In the genomic region with DNA sequence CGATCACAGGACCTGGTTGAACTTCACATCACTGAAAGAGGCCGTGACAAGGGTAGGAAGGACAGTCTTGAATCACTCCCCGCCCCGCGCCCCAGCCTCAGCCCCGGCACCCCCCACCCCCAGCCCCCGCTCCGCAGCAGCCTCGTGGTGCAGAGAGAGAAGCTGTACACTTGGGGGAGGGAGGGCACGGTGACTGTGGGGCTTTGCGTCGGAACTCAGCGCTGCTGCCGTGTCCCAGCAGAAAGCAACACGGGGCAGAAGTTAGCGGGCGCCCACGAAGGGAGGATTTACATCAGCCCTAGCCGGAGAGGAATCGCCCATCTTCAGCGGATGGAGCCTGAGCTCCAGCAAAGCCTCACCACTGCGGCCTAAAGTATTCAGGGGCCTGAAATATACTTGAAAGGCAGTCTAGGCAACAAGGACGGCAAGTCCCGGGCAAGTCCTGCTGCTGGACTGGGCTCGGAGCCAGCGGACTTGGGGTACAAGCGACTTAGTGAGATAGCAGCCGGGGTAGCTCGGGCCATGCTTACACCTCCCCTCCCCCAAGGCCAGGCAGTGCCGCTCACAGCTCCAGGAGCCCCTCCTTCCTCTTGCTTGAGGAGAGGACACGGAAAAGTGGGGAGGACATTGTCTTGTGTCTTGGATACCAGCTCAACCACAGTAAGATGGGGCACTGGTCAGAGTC, we compare ENCODE assay signal across 31 cellular contexts. TPM values are rescaled to one million over a fixed set of nuclear protein-coding genes. Genes with fewer than 3 reads are reported as not detected.
DNase-seq lines count a peak whose midpoint lies in the region; ATAC-seq and TF ChIP-seq lines count a peak whose summit lies in the region.
"Had no signal": no experiment of that assay in that cellular context is flagged by ENCODE, and none has a peak within 500 bp of the region (broad histone marks: within the 10 kb centered on the region; RNA-seq: fewer than 3 reads in every experiment).

No MANE protein-coding gene starts in this region.

- no peaks in the 10 kb centered on the region for H3K4me1 ChIP-seq in right cardiac atrium (ENCODE audit: control insufficient read depth, insufficient read depth, low read length)
- H3K4me1 ChIP-seq: colonic mucosa, esophagus squamous epithelium had no signal

- 57% methylated on average over 31 of the region's 31 CpGs for WGBS in right cardiac atrium

- H3K4me3 Mint-ChIP-seq in natural killer cell (no peak overlapping the region), brain (no peak overlapping the region), type B pancreatic cell (no peak overlapping the region), mesothelial cell of epicardium (no peak overlapping the region)
- H3K4me3 Mint-ChIP-seq in natural killer cell treated with Interleukin-12 subunit alpha and Interleukin-12 subunit beta and Interleukin-15 and Interleukin-18, amount 100 ng/mL, for 72 hours, result no peak overlapping the region
- H3K4me3 Mint-ChIP-seq: activated CD4-positive, alpha-beta memory T cell treated with anti-CD3 and anti-CD28 coated beads, Interleukin-2, amount 10 ng/mL, durations not matched to agents 7 days and 5 days; activated T-cell treated with anti-CD3 and anti-CD28 coated beads, Interleukin-2, amount 50 U/mL, for 24 hours; endodermal cell; HFFc6; T-helper 17 cell had no signal

- H3K4me1 Mint-ChIP-seq in natural killer cell, result peaks cover 20 to 31% of the 10 kb centered on the region in 2 donors
- H3K4me1 Mint-ChIP-seq in natural killer cell treated with Interleukin-12 subunit alpha and Interleukin-12 subunit beta and Interleukin-15 and Interleukin-18, amount 100 ng/mL, for 72 hours (ENCODE audit: low read depth in 2 of 2), result peaks cover 5 to 19% of the 10 kb centered on the region in 2 donors
- H3K4me1 Mint-ChIP-seq in brain, result no peaks in the 10 kb centered on the region
- H3K4me1 Mint-ChIP-seq in type B pancreatic cell (ENCODE audit: unreplicated experiment), result no peaks in the 10 kb centered on the region
- H3K4me1 Mint-ChIP-seq in mesothelial cell of epicardium, result peaks cover 13% of the 10 kb centered on the region

- no peaks in the 10 kb centered on the region for H3K9me3 Mint-ChIP-seq in natural killer cell
- H3K9me3 Mint-ChIP-seq in natural killer cell treated with Interleukin-12 subunit alpha and Interleukin-12 subunit beta and Interleukin-15 and Interleukin-18, amount 100 ng/mL, for 72 hours, result no peaks in the 10 kb centered on the region
- H3K9me3 Mint-ChIP-seq in brain, result peaks cover 0 to 24% (median 11%) of the 10 kb centered on the region in 5 experiments
- peaks cover 2% of the 10 kb centered on the region for H3K9me3 Mint-ChIP-seq in type B pancreatic cell
- peaks cover 5% of the 10 kb centered on the region for H3K9me3 Mint-ChIP-seq in mesothelial cell of epicardium
- H3K9me3 Mint-ChIP-seq: activated CD4-positive, alpha-beta memory T cell treated with anti-CD3 and anti-CD28 coated beads, Interleukin-2, amount 10 ng/mL, durations not matched to agents 7 days and 5 days; activated T-cell treated with anti-CD3 and anti-CD28 coated beads, Interleukin-2, amount 50 U/mL, for 24 hours; HFFc6 had no signal

- intact Hi-C loops in natural killer cell (cut with micrococcal nuclease), result no loop called here
- intact Hi-C loops in right cardiac atrium (cut with DNase I), result no loop called here

- H3K27me3 Mint-ChIP-seq in natural killer cell (ENCODE audit: low read depth in 2 of 2) (no peaks in the 10 kb centered on the region), brain (peaks cover 3% of the 10 kb centered on the region), type B pancreatic cell (no peaks in the 10 kb centered on the region), mesothelial cell of epicardium (ENCODE audit: low read depth) (no peaks in the 10 kb centered on the region)
- no peaks in the 10 kb centered on the region for H3K27me3 Mint-ChIP-seq in natural killer cell treated with Interleukin-12 subunit alpha and Interleukin-12 subunit beta and Interleukin-15 and Interleukin-18, amount 100 ng/mL, for 72 hours
- H3K27me3 Mint-ChIP-seq: activated CD4-positive, alpha-beta memory T cell treated with anti-CD3 and anti-CD28 coated beads, Interleukin-2, amount 10 ng/mL, durations not matched to agents 7 days and 5 days; naive thymus-derived CD4-positive, alpha-beta T cell; T-helper 17 cell had no signal

- peak in 2 of 3 donors; percentile 46 to 51 for ATAC-seq in natural killer cell
- no peak for ATAC-seq in natural killer cell treated with Interleukin-12 subunit alpha and Interleukin-12 subunit beta and Interleukin-15 and Interleukin-18, amount 100 ng/mL, for 72 hours
- peak; percentile 45 to 83 for ATAC-seq in right cardiac atrium
- ATAC-seq in GM21423 (IDR thresholded peaks at IDR 0.05; ENCODE audit: unreplicated experiment), result no peak
- no peak for ATAC-seq in GM21526 (IDR thresholded peaks at IDR 0.05; ENCODE audit: low FRiP score, unreplicated experiment)
- ATAC-seq: activated CD4-positive, CD25-positive, alpha-beta regulatory T cell treated with anti-CD3 and anti-CD28 coated beads, Interleukin-2, amount 50 U/mL, for 24 hours; naive thymus-derived CD4-positive, alpha-beta T cell; T-helper 17 cell had no signal

- no peak overlapping the region for H3K27ac Mint-ChIP-seq in natural killer cell
- H3K27ac Mint-ChIP-seq in natural killer cell treated with Interleukin-12 subunit alpha and Interleukin-12 subunit beta and Interleukin-15 and Interleukin-18, amount 100 ng/mL, for 72 hours, result no peak overlapping the region
- H3K27ac Mint-ChIP-seq in brain, result peak overlapping the region in 3 of 5 experiments; percentile 41 to 80 (median 53)
- no peak overlapping the region for H3K27ac Mint-ChIP-seq in type B pancreatic cell
- H3K27ac Mint-ChIP-seq in mesothelial cell of epicardium, result no peak overlapping the region
- H3K27ac Mint-ChIP-seq: activated CD4-positive, alpha-beta memory T cell treated with anti-CD3 and anti-CD28 coated beads, Interleukin-2, amount 10 ng/mL, durations not matched to agents 7 days and 5 days; activated T-cell treated with anti-CD3 and anti-CD28 coated beads, Interleukin-2, amount 50 U/mL, for 24 hours; endodermal cell; HFFc6 had no signal

- H3K9me3 ChIP-seq in right cardiac atrium (ENCODE audit: control insufficient read depth, low read length), result no peaks in the 10 kb centered on the region
- H3K9me3 ChIP-seq: colonic mucosa, esophagus squamous epithelium, ovary had no signal

- no peak overlapping the region for H3K4me3 ChIP-seq in right cardiac atrium (ENCODE audit: low read length)
- H3K4me3 ChIP-seq: colonic mucosa, esophagus squamous epithelium, GM23248, ovary had no signal

- H3K36me3 Mint-ChIP-seq in natural killer cell (no peaks in the 10 kb centered on the region), brain (no peaks in the 10 kb centered on the region), type B pancreatic cell (no peaks in the 10 kb centered on the region), mesothelial cell of epicardium (no peaks in the 10 kb centered on the region)
- no peaks in the 10 kb centered on the region for H3K36me3 Mint-ChIP-seq in natural killer cell treated with Interleukin-12 subunit alpha and Interleukin-12 subunit beta and Interleukin-15 and Interleukin-18, amount 100 ng/mL, for 72 hours
- H3K36me3 Mint-ChIP-seq: naive thymus-derived CD4-positive, alpha-beta T cell had no signal

- peak overlapping the region; percentile 62 for H3K27ac ChIP-seq in right cardiac atrium (ENCODE audit: low read length)
- H3K27ac ChIP-seq: C4-2B, colonic mucosa, esophagus squamous epithelium, GM23248, HL-60, ovary had no signal

- no peaks in the 10 kb centered on the region for H3K27me3 ChIP-seq in right cardiac atrium (ENCODE audit: control insufficient read depth, insufficient read depth)
- H3K27me3 ChIP-seq: colonic mucosa, esophagus squamous epithelium, ovary had no signal

- DNase-seq in natural killer cell (no peak), right cardiac atrium (peak; percentile 50 to 85 (median 78)), type B pancreatic cell (ENCODE audit: extremely low spot score, unreplicated experiment) (peak; percentile 62), mesothelial cell of epicardium (ENCODE audit: low spot score in 2 of 2, unreplicated experiment in 2 of 2) (no peak)
- no peak for DNase-seq in natural killer cell treated with Interleukin-12 subunit alpha and Interleukin-12 subunit beta and Interleukin-15 and Interleukin-18, amount 100 ng/mL, for 72 hours (ENCODE audit: low spot score)
- DNase-seq: activated CD4-positive, alpha-beta memory T cell treated with anti-CD3 and anti-CD28 coated beads, Interleukin-2, amount 10 ng/mL, durations not matched to agents 7 days and 5 days; activated T-cell treated with anti-CD3 and anti-CD28 coated beads, Interleukin-2, amount 50 U/mL, for 24 hours; colonic mucosa; endodermal cell; esophagus squamous epithelium; GM23248; HFFc6; hippocampal formation; Kasumi-1; midbrain; NCI-H510A; RPMI8226; T-helper 17 cell had no signal

- TF ChIP-seq CTCF in natural killer cell (IDR thresholded peaks at IDR 0.05) (no peak), brain (conservative IDR thresholded peaks at IDR 0.05) (no peak), type B pancreatic cell (conservative IDR thresholded peaks at IDR 0.05) (no peak), mesothelial cell of epicardium (IDR thresholded peaks at IDR 0.05; ENCODE audit: unreplicated experiment) (no peak)

RNA-seq across cellular contexts. Expression of a gene that starts 18.5 kb away (rescaled TPM):
- not detected for total RNA-seq in natural killer cell
- not detected for total RNA-seq in natural killer cell treated with Interleukin-12 subunit alpha and Interleukin-12 subunit beta and Interleukin-15 and Interleukin-18, amount 100 ng/mL, for 72 hours
- not detected for polyA plus RNA-seq in brain (ENCODE audit: insufficient read depth, low read depth, low replicate concordance)
- not detected for total RNA-seq in right cardiac atrium
- not detected for polyA plus RNA-seq in right cardiac atrium
- not detected in 2 replicates for total RNA-seq in type B pancreatic cell (ENCODE audit: low replicate concordance)
- not detected in 3 replicates for total RNA-seq in mesothelial cell of epicardium
- total RNA-seq: activated CD4-positive, alpha-beta memory T cell treated with anti-CD3 and anti-CD28 coated beads, Interleukin-2, amount 10 ng/mL, durations not matched to agents 7 days and 5 days; bronchial epithelial cell; colonic mucosa; endodermal cell; esophagus squamous epithelium; frontal cortex; GM23248; HFFc6; liver; naive thymus-derived CD4-positive, alpha-beta T cell; ovary; T-helper 17 cell; urinary bladder had no signal
- polyA plus RNA-seq: AG04450; GM23248; liver; naive thymus-derived CD4-positive, alpha-beta T cell; ovary; urinary bladder had no signal

RNA-seq across cellular contexts. Expression of a gene that starts 28.0 kb away (rescaled TPM):
- total RNA-seq in natural killer cell (100 to 1,000 TPM; 177 to 198 (median 182) TPM), right cardiac atrium (10 to 100 TPM; 41.2 to 50.2 (median 45.2) TPM), type B pancreatic cell (ENCODE audit: low replicate concordance) (32.0 and 37.7 TPM in 2 replicates), mesothelial cell of epicardium (49.4 to 57.8 TPM (median 56.2 TPM) in 3 replicates)
- total RNA-seq in natural killer cell treated with Interleukin-12 subunit alpha and Interleukin-12 subunit beta and Interleukin-15 and Interleukin-18, amount 100 ng/mL, for 72 hours, result 100 to 1,000 TPM in 1 of 2 donors, 10 to 100 TPM in 1; 65.5 to 103 TPM
- polyA plus RNA-seq in brain (ENCODE audit: insufficient read depth, low read depth, low replicate concordance) (40.8 TPM), right cardiac atrium (34.9 TPM)

RNA-seq across cellular contexts. Expression of a gene that starts 56.9 kb away (rescaled TPM):
- total RNA-seq in natural killer cell (not detected), right cardiac atrium (not detected), type B pancreatic cell (ENCODE audit: low replicate concordance) (not detected in 2 replicates), mesothelial cell of epicardium (not detected in 3 replicates)
- total RNA-seq in natural killer cell treated with Interleukin-12 subunit alpha and Interleukin-12 subunit beta and Interleukin-15 and Interleukin-18, amount 100 ng/mL, for 72 hours, result not detected
- polyA plus RNA-seq in brain (ENCODE audit: insufficient read depth, low read depth, low replicate concordance) (not detected), right cardiac atrium (not detected)
- total RNA-seq: activated CD4-positive, alpha-beta memory T cell treated with anti-CD3 and anti-CD28 coated beads, Interleukin-2, amount 10 ng/mL, durations not matched to agents 7 days and 5 days; bronchial epithelial cell; colonic mucosa; endodermal cell; esophagus squamous epithelium; frontal cortex; GM23248; HFFc6; liver; naive thymus-derived CD4-positive, alpha-beta T cell; ovary; T-helper 17 cell; urinary bladder had no signal
- polyA plus RNA-seq: AG04450; GM23248; liver; naive thymus-derived CD4-positive, alpha-beta T cell; ovary; urinary bladder had no signal

Comparison
In these comparisons a context has a peak if more than half of its experiments do, and no peak if none do; other contexts are left out.
1. ATAC-seq: peak in natural killer cell (2 of 3) and right cardiac atrium (2 of 2); none in natural killer cell treated with Interleukin-12 subunit alpha and Interleukin-12 subunit beta and Interleukin-15 and Interleukin-18, amount 100 ng/mL, for 72 hours (0 of 2), GM21423 (single experiment) and GM21526 (single experiment).
2. DNase-seq: peak in right cardiac atrium (3 of 3) and type B pancreatic cell (single experiment); none in natural killer cell (single experiment), natural killer cell treated with Interleukin-12 subunit alpha and Interleukin-12 subunit beta and Interleukin-15 and Interleukin-18, amount 100 ng/mL, for 72 hours (single experiment) and mesothelial cell of epicardium (0 of 2).
3. H3K27ac Mint-ChIP-seq: peak in brain (3 of 5); none in natural killer cell (0 of 2), natural killer cell treated with Interleukin-12 subunit alpha and Interleukin-12 subunit beta and Interleukin-15 and Interleukin-18, amount 100 ng/mL, for 72 hours (0 of 2), type B pancreatic cell (single experiment) and mesothelial cell of epicardium (single experiment).